ENCODE assay signal across 1 cellular context in genomic region chr1:9588551-9589143, GRCh38.
TF ChIP-seq lines count a peak whose summit lies in the region.

Gene TMEM201, plus strand, starts transcription at chr1:9588911. Its CDS starts 20 bp downstream, at chr1:9588931.

TF ChIP-seq in K562, 482 proteins besides CTCF, POLR2A, EP300 and RAD21 (continued from another document):
- TF ChIP-seq ZNF592 (IDR thresholded peaks at IDR 0.05): 0 out of 2 replicates have a peak, but pooled peaks have one; percentile 35
- no peak for TF ChIP-seq HDAC6 (IDR thresholded peaks at IDR 0.05; ENCODE audit: low read depth, low read length)
- TF ChIP-seq L3MBTL2 (IDR thresholded peaks at IDR 0.05): peak; percentile 32
- no peak for TF ChIP-seq MNT (conservative IDR thresholded peaks at IDR 0.05)
- TF ChIP-seq STAT5A (IDR thresholded peaks at IDR 0.05; ENCODE audit: borderline replicate concordance, low read length): no peak
- TF ChIP-seq E2F6 (IDR thresholded peaks at IDR 0.05; ENCODE audit: borderline replicate concordance in 1 of 2, extremely low read depth in 1 of 2, insufficient read depth in 1 of 2, insufficient read length in 1 of 2, low read depth in 1 of 2, low read length in 1 of 2, poor library complexity in 1 of 2, severe bottlenecking in 1 of 2): peak; percentile 42 to 77
- peak in 1 of 2 experiments; percentile 75; a peak in 2 of 4 replicates for TF ChIP-seq NONO (IDR thresholded peaks at IDR 0.05; ENCODE audit: low read depth in 2 of 2, low read length in 1 of 2)
- peak; percentile 40; the same call in 1 of the 2 replicates for TF ChIP-seq POLR2AphosphoS5 (IDR thresholded peaks at IDR 0.05; ENCODE audit: control insufficient read depth, insufficient read depth, low read depth, low read length)
- TF ChIP-seq KLF6 (CRISPR knock-in tag; IDR thresholded peaks at IDR 0.05; ENCODE audit: borderline replicate concordance): no peak
- 0 out of 2 replicates have a peak, but pooled peaks have one; percentile 38 for TF ChIP-seq SP1 (CRISPR knock-in tag; IDR thresholded peaks at IDR 0.05)
- TF ChIP-seq SMAD4 (CRISPR knock-in tag; conservative IDR thresholded peaks at IDR 0.05): peak; percentile 75
- TF ChIP-seq CBX1 (IDR thresholded peaks at IDR 0.05; ENCODE audit: low read depth): no peak
- peak; percentile 57 for TF ChIP-seq THAP12 (CRISPR knock-in tag; IDR thresholded peaks at IDR 0.05)
- 0 out of 2 replicates have a peak, but pooled peaks have one; percentile 18 for TF ChIP-seq MYC (IDR thresholded peaks at IDR 0.05; ENCODE audit: low read depth, low read length)
- no peak for TF ChIP-seq MYC (CRISPR knock-in tag; IDR thresholded peaks at IDR 0.05; ENCODE audit: borderline replicate concordance, low read depth)
